In the genomic region with DNA sequence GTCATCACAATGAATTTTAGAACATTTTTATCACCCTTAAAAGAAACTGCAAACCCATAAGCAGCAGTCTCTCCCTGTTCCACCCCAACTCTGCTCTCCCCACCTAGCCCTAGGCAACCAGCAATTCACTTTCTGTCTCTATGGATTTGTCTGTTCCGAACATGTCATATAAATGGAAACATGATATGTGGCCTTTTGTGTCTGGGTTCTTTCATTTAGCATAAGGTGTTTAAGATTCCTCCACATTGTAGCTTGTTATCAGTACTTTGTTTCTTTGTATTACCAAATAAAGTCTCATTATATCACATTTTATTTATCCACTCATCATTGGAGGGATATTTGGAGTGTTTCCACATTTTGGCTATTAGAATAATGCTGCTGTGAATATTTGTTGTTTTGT, we compare ENCODE assay signal across 23 cellular contexts.
"Had no signal": no experiment of that assay in that cellular context is flagged by ENCODE, and none has a peak within 500 bp of the region (broad histone marks: within the 10 kb centered on the region; RNA-seq: fewer than 3 reads in every experiment).

No MANE protein-coding gene starts in this region.

- H3K27ac Mint-ChIP-seq: activated CD4-positive, alpha-beta T cell treated with anti-CD3 and anti-CD28 coated beads for 36 hours; activated naive CD4-positive, alpha-beta T cell treated with anti-CD3 and anti-CD28 coated beads for 36 hours; activated naive CD8-positive, alpha-beta T cell treated with anti-CD3 and anti-CD28 coated beads, Interleukin-2, amount 50 U/mL, for 24 hours; immature natural killer cell had no signal

- H3K27ac ChIP-seq: esophagus muscularis mucosa, foreskin keratinocyte, heart left ventricle, right lobe of liver, tibial nerve had no signal

- H3K9me3 ChIP-seq: esophagus muscularis mucosa, heart left ventricle, right lobe of liver, tibial nerve had no signal

- ATAC-seq: activated CD4-positive, alpha-beta T cell treated with anti-CD3 and anti-CD28 coated beads for 36 hours; activated naive CD8-positive, alpha-beta T cell treated with anti-CD3 and anti-CD28 coated beads, Interleukin-2, amount 50 U/mL, for 24 hours; foreskin keratinocyte; heart left ventricle; left colon; right lobe of liver had no signal

- H3K36me3 ChIP-seq: esophagus muscularis mucosa, heart left ventricle, right lobe of liver, tibial nerve had no signal

- H3K27me3 Mint-ChIP-seq: activated CD4-positive, alpha-beta T cell treated with anti-CD3 and anti-CD28 coated beads for 36 hours; activated naive CD8-positive, alpha-beta T cell treated with anti-CD3 and anti-CD28 coated beads, Interleukin-2, amount 50 U/mL, for 24 hours had no signal

- H3K27me3 ChIP-seq: esophagus muscularis mucosa, foreskin keratinocyte, heart left ventricle, right lobe of liver, tibial nerve had no signal

- H3K9me3 Mint-ChIP-seq: activated naive CD4-positive, alpha-beta T cell treated with anti-CD3 and anti-CD28 coated beads for 36 hours; activated naive CD8-positive, alpha-beta T cell treated with anti-CD3 and anti-CD28 coated beads, Interleukin-2, amount 50 U/mL, for 24 hours; immature natural killer cell; neural crest cell had no signal

- H3K4me1 ChIP-seq: esophagus muscularis mucosa, foreskin keratinocyte, heart left ventricle, right lobe of liver, tibial nerve had no signal

- H3K4me3 ChIP-seq: esophagus muscularis mucosa, heart left ventricle, right lobe of liver, tibial nerve had no signal

- H3K4me3 Mint-ChIP-seq: activated CD4-positive, alpha-beta T cell treated with anti-CD3 and anti-CD28 coated beads for 36 hours; activated naive CD4-positive, alpha-beta T cell treated with anti-CD3 and anti-CD28 coated beads for 36 hours; activated naive CD8-positive, alpha-beta T cell treated with anti-CD3 and anti-CD28 coated beads, Interleukin-2, amount 50 U/mL, for 24 hours; immature natural killer cell; neural crest cell had no signal

- DNase-seq: activated CD4-positive, alpha-beta T cell treated with anti-CD3 and anti-CD28 coated beads for 36 hours; activated CD4-positive, CD25-positive, alpha-beta regulatory T cell; activated CD8-positive, alpha-beta memory T cell treated with anti-CD3 and anti-CD28 coated beads for 24 hours; activated effector memory CD4-positive, alpha-beta T cell treated with Interleukin-2 at 50 U/mL for 16 hours; activated naive CD4-positive, alpha-beta T cell treated with anti-CD3 and anti-CD28 coated beads for 36 hours; activated naive CD8-positive, alpha-beta T cell treated with anti-CD3 and anti-CD28 coated beads, Interleukin-2, amount 50 U/mL, for 24 hours; amygdala; caudate nucleus; cortex of kidney; foreskin keratinocyte; heart left ventricle; hypothalamus; immature natural killer cell; kidney; left colon; mammary epithelial cell; occipital lobe; right lobe of liver; stimulated activated CD4-positive, alpha-beta T cell treated with anti-CD3 and anti-CD28 coated beads, Interleukin-2, amount 100 ng/mL, for 48 hours; stimulated activated naive CD4-positive, alpha-beta T cell treated with Interleukin-2 at 50 U/mL for 16 hours had no signal
